ENCODE assay signal across 1 cellular context in the genomic region with DNA sequence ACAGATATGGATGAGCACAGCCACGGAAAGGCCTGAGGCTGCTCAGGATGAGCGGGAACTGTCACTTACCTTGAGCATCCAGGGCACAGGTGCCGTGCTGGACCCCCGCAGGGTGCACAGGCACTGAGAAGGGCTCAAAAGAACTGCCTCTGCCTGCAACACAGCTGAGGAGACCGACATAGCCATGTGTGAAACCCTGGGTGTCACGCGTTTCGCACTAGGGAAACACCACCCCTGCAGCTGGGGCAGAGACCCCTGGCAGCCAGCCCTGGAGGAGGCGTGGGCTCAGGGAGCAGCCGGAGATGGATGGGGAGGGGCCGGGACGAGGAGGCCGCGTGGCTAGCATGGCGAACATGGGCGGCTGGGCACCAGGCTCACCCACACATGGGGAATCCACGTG.
TF ChIP-seq lines count a peak whose summit lies in the region.

No MANE protein-coding gene starts in this region.

TF ChIP-seq in H1, 55 proteins besides CTCF, POLR2A, EP300 and RAD21 (continued from another document):
- TF ChIP-seq ZNF274 (IDR thresholded peaks at IDR 0.05; ENCODE audit: borderline replicate concordance, extremely low read depth, low read length) (no peak), RNF2 (IDR thresholded peaks at IDR 0.05; ENCODE audit: borderline replicate concordance, low read depth, low read length, missing control alignments, poor library complexity, severe bottlenecking) (no peak), JUN (IDR thresholded peaks at IDR 0.05; ENCODE audit: low read depth, low read length) (no peak), SP4 (IDR thresholded peaks at IDR 0.05; ENCODE audit: low read length) (no peak), TEAD4 (IDR thresholded peaks at IDR 0.05; ENCODE audit: low read depth, low read length) (no peak), TAF1 (IDR thresholded peaks at IDR 0.05; ENCODE audit: low read depth, low read length) (no peak)
- TF ChIP-seq, protein P1, sequence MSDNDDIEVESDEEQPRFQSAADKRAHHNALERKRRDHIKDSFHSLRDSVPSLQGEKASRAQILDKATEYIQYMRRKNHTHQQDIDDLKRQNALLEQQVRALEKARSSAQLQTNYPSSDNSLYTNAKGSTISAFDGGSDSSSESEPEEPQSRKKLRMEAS (IDR thresholded peaks at IDR 0.05) = no peak
- TF ChIP-seq, protein P2, sequence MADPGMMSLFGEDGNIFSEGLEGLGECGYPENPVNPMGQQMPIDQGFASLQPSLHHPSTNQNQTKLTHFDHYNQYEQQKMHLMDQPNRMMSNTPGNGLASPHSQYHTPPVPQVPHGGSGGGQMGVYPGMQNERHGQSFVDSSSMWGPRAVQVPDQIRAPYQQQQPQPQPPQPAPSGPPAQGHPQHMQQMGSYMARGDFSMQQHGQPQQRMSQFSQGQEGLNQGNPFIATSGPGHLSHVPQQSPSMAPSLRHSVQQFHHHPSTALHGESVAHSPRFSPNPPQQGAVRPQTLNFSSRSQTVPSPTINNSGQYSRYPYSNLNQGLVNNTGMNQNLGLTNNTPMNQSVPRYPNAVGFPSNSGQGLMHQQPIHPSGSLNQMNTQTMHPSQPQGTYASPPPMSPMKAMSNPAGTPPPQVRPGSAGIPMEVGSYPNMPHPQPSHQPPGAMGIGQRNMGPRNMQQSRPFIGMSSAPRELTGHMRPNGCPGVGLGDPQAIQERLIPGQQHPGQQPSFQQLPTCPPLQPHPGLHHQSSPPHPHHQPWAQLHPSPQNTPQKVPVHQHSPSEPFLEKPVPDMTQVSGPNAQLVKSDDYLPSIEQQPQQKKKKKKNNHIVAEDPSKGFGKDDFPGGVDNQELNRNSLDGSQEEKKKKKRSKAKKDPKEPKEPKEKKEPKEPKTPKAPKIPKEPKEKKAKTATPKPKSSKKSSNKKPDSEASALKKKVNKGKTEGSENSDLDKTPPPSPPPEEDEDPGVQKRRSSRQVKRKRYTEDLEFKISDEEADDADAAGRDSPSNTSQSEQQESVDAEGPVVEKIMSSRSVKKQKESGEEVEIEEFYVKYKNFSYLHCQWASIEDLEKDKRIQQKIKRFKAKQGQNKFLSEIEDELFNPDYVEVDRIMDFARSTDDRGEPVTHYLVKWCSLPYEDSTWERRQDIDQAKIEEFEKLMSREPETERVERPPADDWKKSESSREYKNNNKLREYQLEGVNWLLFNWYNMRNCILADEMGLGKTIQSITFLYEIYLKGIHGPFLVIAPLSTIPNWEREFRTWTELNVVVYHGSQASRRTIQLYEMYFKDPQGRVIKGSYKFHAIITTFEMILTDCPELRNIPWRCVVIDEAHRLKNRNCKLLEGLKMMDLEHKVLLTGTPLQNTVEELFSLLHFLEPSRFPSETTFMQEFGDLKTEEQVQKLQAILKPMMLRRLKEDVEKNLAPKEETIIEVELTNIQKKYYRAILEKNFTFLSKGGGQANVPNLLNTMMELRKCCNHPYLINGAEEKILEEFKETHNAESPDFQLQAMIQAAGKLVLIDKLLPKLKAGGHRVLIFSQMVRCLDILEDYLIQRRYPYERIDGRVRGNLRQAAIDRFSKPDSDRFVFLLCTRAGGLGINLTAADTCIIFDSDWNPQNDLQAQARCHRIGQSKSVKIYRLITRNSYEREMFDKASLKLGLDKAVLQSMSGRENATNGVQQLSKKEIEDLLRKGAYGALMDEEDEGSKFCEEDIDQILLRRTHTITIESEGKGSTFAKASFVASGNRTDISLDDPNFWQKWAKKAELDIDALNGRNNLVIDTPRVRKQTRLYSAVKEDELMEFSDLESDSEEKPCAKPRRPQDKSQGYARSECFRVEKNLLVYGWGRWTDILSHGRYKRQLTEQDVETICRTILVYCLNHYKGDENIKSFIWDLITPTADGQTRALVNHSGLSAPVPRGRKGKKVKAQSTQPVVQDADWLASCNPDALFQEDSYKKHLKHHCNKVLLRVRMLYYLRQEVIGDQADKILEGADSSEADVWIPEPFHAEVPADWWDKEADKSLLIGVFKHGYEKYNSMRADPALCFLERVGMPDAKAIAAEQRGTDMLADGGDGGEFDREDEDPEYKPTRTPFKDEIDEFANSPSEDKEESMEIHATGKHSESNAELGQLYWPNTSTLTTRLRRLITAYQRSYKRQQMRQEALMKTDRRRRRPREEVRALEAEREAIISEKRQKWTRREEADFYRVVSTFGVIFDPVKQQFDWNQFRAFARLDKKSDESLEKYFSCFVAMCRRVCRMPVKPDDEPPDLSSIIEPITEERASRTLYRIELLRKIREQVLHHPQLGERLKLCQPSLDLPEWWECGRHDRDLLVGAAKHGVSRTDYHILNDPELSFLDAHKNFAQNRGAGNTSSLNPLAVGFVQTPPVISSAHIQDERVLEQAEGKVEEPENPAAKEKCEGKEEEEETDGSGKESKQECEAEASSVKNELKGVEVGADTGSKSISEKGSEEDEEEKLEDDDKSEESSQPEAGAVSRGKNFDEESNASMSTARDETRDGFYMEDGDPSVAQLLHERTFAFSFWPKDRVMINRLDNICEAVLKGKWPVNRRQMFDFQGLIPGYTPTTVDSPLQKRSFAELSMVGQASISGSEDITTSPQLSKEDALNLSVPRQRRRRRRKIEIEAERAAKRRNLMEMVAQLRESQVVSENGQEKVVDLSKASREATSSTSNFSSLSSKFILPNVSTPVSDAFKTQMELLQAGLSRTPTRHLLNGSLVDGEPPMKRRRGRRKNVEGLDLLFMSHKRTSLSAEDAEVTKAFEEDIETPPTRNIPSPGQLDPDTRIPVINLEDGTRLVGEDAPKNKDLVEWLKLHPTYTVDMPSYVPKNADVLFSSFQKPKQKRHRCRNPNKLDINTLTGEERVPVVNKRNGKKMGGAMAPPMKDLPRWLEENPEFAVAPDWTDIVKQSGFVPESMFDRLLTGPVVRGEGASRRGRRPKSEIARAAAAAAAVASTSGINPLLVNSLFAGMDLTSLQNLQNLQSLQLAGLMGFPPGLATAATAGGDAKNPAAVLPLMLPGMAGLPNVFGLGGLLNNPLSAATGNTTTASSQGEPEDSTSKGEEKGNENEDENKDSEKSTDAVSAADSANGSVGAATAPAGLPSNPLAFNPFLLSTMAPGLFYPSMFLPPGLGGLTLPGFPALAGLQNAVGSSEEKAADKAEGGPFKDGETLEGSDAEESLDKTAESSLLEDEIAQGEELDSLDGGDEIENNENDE (IDR thresholded peaks at IDR 0.05; ENCODE audit: insufficient replicate concordance, low read length) = no peak
TF ChIP-seq in H1: peak in this region for 0.
